In the genomic region with DNA sequence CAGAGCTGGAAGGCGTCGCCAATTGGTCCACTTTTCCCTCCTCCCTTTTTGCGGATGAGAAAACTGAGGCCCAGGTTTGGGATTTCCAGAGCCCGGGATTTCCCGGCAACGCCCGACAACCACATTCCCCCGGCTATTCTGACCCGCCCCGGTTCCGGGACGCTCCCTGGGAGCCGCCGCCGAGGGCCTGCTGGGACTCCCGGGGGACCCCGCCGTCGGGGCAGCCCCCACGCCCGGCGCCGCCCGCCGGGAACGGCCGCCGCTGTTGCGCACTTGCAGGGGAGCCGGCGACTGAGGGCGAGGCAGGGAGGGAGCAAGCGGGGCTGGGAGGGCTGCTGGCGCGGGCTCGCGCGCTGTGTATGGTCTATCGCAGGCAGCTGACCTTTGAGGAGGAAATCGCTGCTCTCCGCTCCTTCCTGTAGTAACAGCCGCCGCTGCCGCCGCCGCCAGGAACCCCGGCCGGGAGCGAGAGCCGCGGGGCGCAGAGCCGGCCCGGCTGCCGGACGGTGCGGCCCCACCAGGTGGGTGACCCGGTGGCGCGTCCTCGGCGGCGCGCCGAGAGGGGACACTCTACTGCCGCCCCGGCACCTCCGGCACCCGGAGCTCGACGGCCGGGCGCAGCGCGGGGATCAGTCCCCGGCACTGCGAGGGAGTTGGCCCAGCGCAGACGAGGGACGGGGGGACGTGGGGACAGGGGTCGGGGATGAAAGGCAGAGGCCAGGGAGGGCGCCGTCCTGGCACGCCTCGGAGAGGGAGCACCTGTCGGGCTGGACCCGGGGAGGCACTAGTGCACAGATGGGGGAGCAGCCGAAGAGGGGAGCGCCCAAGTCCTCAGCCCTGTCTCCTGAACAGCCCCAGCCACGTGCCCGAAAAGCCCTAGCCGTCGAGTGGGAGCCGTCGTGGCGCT, we compare ENCODE assay signal across 8 cellular contexts. TPM values are rescaled to one million over a fixed set of nuclear protein-coding genes. Genes with fewer than 3 reads are reported as not detected.
DNase-seq lines count a peak whose midpoint lies in the region; ATAC-seq lines count a peak whose summit lies in the region.

STAT5A (plus strand) TSS at position 421 of the 907 bp plus-strand sequence. CDS start 914 bp downstream, outside the sequence.

- in situ Hi-C loops in endometrial microvascular endothelial cells (cut with HindIII; ENCODE audit: inconsistent ontology term, low pct_unique_long_range_greater_than_20kb, low sequenced_read_pairs), result no loop called here

- no peak for ATAC-seq in GM18868 (IDR thresholded peaks at IDR 0.05; ENCODE audit: unreplicated experiment)

- DNase-seq in DMS53 treated with DMSO at 0.1 percent for 48 hours (lab: John Stamatoyannopoulos, UW; ENCODE audit: unreplicated experiment) (peak; percentile 58), HCEC 1CT (peak; percentile 48), NCI-H510A treated with DMSO at 0.1 percent for 48 hours (lab: John Stamatoyannopoulos, UW) (peak; percentile 36), mesenteric fat pad (ENCODE audit: low spot score) (peak; percentile 98)
- DNase-seq in activated CD8-positive, alpha-beta memory T cell treated with anti-CD3 and anti-CD28 coated beads, Interleukin-2, amount 50 U/mL, for 4 hours, result peak; percentile 79
- peak; percentile 55 for DNase-seq in stimulated activated CD8-positive, alpha-beta memory T cell treated with anti-CD3 and anti-CD28 coated beads, Interleukin-15, amount 100 ng/mL, for 4 hours (ENCODE audit: low read depth in 2 of 2)

RNA-seq across cellular contexts. Expression of gene STAT5A, which starts in this region (rescaled TPM):
- 12.5 TPM for total RNA-seq in endometrial microvascular endothelial cells (ENCODE audit: inconsistent ontology term)
- 130 TPM for total RNA-seq in mesenteric fat pad

Comparison
In these comparisons a context has a peak if more than half of its experiments do, and no peak if none do; other contexts are left out.
1. DNase-seq: peak in every context shown above with its lines; median percentile 98 in mesenteric fat pad; 79 in activated CD8-positive, alpha-beta memory T cell treated with anti-CD3 and anti-CD28 coated beads, Interleukin-2, amount 50 U/mL, for 4 hours; 58 in DMS53 treated with DMSO at 0.1 percent for 48 hours; 55 in stimulated activated CD8-positive, alpha-beta memory T cell treated with anti-CD3 and anti-CD28 coated beads, Interleukin-15, amount 100 ng/mL, for 4 hours; 48 in HCEC 1CT; 36 in NCI-H510A treated with DMSO at 0.1 percent for 48 hours.